Comparison of ENCODE assay signal across 8 cellular contexts in the genomic region with DNA sequence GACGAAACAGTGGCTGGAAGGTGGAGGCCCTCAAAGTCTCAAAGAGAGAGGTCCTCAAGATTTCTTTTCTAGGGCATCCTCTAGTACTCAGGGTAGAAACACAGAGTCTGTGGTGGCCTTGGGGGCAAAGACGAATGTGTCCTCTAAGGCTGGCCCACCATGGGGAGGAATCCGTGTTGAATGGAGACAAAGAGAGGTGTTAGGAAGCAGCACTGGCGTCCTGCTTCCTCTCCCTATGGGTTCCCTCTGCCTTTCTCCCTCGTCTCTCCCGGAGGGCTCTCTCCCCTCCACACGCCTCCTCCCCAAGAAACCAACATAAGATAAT.
DNase-seq lines count a peak whose midpoint lies in the region; ATAC-seq, FAIRE-seq and TF ChIP-seq lines count a peak whose summit lies in the region.

No MANE protein-coding gene starts in this region.

- CTCF ChIA-PET in Caco-2 (lab: Charles Lee), result interaction anchor here (1.6 kb wide), 1 partner anchor 291 kb away, joined by 10 read pairs; no protein-coding TSS in a partner anchor

- no peak for TF ChIP-seq CTCF in Caco-2 (IDR thresholded peaks at IDR 0.05; ENCODE audit: insufficient read depth in 1 of 2, low read depth in 1 of 2, low read length in 1 of 2, severe bottlenecking in 1 of 2, unreplicated experiment in 1 of 2)
- TF ChIP-seq CTCF in kidney (IDR thresholded peaks at IDR 0.05; ENCODE audit: borderline replicate concordance, extremely low read depth, insufficient read depth), result no peak
- TF ChIP-seq CTCF in tibial artery (IDR thresholded peaks at IDR 0.05), result no peak

- H3K9ac ChIP-seq in kidney (ENCODE audit: low read length in 2 of 2), result peak overlapping the region; percentile 29 to 57

- H3K4me1 ChIP-seq in Caco-2 (peaks cover 13% of the 10 kb centered on the region), kidney (ENCODE audit: control insufficient read depth in 1 of 2, insufficient read depth in 1 of 2, low read depth in 1 of 2, low read length in 2 of 2) (peaks cover 0 to 6% of the 10 kb centered on the region in 2 donors), tibial artery (peaks cover 0 to 23% (median 7%) of the 10 kb centered on the region in 4 donors)

- H3K27me3 ChIP-seq in Caco-2 (replicated peaks; ENCODE audit: control insufficient read depth, insufficient read depth, low read length) (no peaks in the 10 kb centered on the region), tibial artery (no peaks in the 10 kb centered on the region)

- peaks cover 24% of the 10 kb centered on the region for H3K4me1 Mint-ChIP-seq in Caco-2 (ENCODE audit: low read depth, unreplicated experiment)
- H3K4me1 Mint-ChIP-seq in activated naive CD8-positive, alpha-beta T cell (ENCODE audit: low read depth), result peaks cover 48% of the 10 kb centered on the region

- H3K4me3 ChIP-seq in Caco-2 (ENCODE audit: low read depth, low read length), result peak overlapping the region; percentile 57
- peak overlapping the region; percentile 69 to 73 for H3K4me3 ChIP-seq in kidney (ENCODE audit: low read length in 2 of 2)
- peak overlapping the region; percentile 62 to 74 for H3K4me3 ChIP-seq in tibial artery

- peak; percentile 19 for ATAC-seq in HG02588 (IDR thresholded peaks at IDR 0.05; ENCODE audit: unreplicated experiment)
- no peak for ATAC-seq in GM18520 (IDR thresholded peaks at IDR 0.05; ENCODE audit: unreplicated experiment)

- no peak for FAIRE-seq in kidney (lab: Jason Lieb, UNC)

- H3K36me3 ChIP-seq in Caco-2 (ENCODE audit: control insufficient read depth, insufficient read depth, low read length) (no peaks in the 10 kb centered on the region), kidney (ENCODE audit: control insufficient read depth in 1 of 2, insufficient read depth in 2 of 2, low read length in 2 of 2) (no peaks in the 10 kb centered on the region), tibial artery (no peaks in the 10 kb centered on the region)

- peak overlapping the region; percentile 81 for H3K27ac Mint-ChIP-seq in Caco-2 (ENCODE audit: unreplicated experiment)
- H3K27ac Mint-ChIP-seq in activated naive CD8-positive, alpha-beta T cell, result peak overlapping the region; percentile 85

- peak overlapping the region; percentile 80 for H3K4me3 Mint-ChIP-seq in Caco-2 (ENCODE audit: unreplicated experiment)
- peak overlapping the region; percentile 84 for H3K4me3 Mint-ChIP-seq in activated naive CD8-positive, alpha-beta T cell

- DNase-seq in Caco-2, result no peak
- DNase-seq in kidney, result no peak
- no peak for DNase-seq in tibial artery
- no peak for DNase-seq in NCI-H1105 (lab: John Stamatoyannopoulos, UW)
- no peak for DNase-seq in NCI-H446 (lab: John Stamatoyannopoulos, UW)

- intact Hi-C loops in Caco-2 (cut with micrococcal nuclease; ENCODE audit: unreplicated experiment) (loop anchor here (1.0 to 5.0 kb wide), 5 partner anchors 50 to 291 kb away; no protein-coding TSS in a partner anchor), kidney (cut with DNase I) (no loop called here), tibial artery (cut with DNase I; ENCODE audit: low total_unique reads) (loop anchor here (10.0 kb wide), 1 partner anchor 138 kb away; no protein-coding TSS in a partner anchor)

- BruUV-seq in Caco-2 (replicated peaks; lab: Mats Ljungman, UMichigan), result no TSS peak

- no peak overlapping the region for H3K27ac ChIP-seq in kidney (ENCODE audit: low read depth in 2 of 2, low read length in 2 of 2)
- peak overlapping the region; percentile 84 to 89 for H3K27ac ChIP-seq in tibial artery

- H3K9me3 Mint-ChIP-seq in Caco-2 (ENCODE audit: unreplicated experiment), result no peaks in the 10 kb centered on the region
- H3K9me3 Mint-ChIP-seq in activated naive CD8-positive, alpha-beta T cell (ENCODE audit: low read depth), result no peaks in the 10 kb centered on the region

- peaks cover 7% of the 10 kb centered on the region for H3K36me3 Mint-ChIP-seq in Caco-2 (ENCODE audit: insufficient read depth, unreplicated experiment)
- no peaks in the 10 kb centered on the region for H3K36me3 Mint-ChIP-seq in activated naive CD8-positive, alpha-beta T cell

- POLR2A ChIA-PET in Caco-2 (lab: Charles Lee), result interaction anchor here (1.0 kb wide), 1 partner anchor 461 kb away, joined by 3 read pairs; a partner anchor contains a TSS

- H3K27me3 Mint-ChIP-seq in Caco-2 (ENCODE audit: insufficient read depth, unreplicated experiment), result no peaks in the 10 kb centered on the region
- no peaks in the 10 kb centered on the region for H3K27me3 Mint-ChIP-seq in activated naive CD8-positive, alpha-beta T cell

- no peaks in the 10 kb centered on the region for H3K9me3 ChIP-seq in Caco-2
- H3K9me3 ChIP-seq in kidney (ENCODE audit: control insufficient read depth in 1 of 2, low read length in 2 of 2), result no peaks in the 10 kb centered on the region
- H3K9me3 ChIP-seq in tibial artery, result no peaks in the 10 kb centered on the region

Comparison
In these comparisons a context has a peak if more than half of its experiments do, and no peak if none do; other contexts are left out.
1. H3K27ac ChIP-seq: peak in tibial artery (2 of 2); none in kidney (0 of 2).
2. Peak in every context shown above with its lines, with median percentiles within 50 percentile points of each other: H3K4me3 ChIP-seq.